ENCODE assay signal across 1 cellular context in the genomic region with DNA sequence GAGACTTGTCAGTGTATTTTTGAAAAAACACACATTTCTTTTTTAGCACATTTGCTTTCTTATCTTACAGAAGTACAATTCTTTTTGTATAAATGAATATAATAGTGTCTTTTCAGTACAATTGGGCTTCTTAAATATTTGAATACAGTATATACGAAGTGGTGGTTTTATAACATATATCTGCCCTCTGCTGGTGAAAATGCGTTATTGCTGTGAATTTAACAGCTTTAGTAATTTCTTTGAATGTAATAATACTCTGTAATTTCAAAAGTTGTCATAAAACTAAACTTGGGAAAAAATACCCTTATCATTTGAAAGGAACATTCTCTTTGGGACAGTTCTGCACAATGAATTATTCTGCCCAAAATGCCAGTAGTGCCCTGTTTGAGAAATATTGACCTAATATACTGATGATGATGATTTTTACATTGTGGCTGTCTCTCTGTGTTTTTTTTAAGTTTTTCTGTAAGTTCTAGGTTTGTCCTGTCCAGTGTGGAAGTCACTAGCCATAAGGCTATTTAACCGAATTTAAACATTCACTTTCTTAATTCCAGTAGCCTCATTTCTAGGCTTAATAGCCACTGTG.
TF ChIP-seq lines count a peak whose summit lies in the region.

No MANE protein-coding gene starts in this region.

TF ChIP-seq in WTC11, 78 proteins besides CTCF, POLR2A, EP300 and RAD21 (continued from another document):
- TF ChIP-seq, protein P1, sequence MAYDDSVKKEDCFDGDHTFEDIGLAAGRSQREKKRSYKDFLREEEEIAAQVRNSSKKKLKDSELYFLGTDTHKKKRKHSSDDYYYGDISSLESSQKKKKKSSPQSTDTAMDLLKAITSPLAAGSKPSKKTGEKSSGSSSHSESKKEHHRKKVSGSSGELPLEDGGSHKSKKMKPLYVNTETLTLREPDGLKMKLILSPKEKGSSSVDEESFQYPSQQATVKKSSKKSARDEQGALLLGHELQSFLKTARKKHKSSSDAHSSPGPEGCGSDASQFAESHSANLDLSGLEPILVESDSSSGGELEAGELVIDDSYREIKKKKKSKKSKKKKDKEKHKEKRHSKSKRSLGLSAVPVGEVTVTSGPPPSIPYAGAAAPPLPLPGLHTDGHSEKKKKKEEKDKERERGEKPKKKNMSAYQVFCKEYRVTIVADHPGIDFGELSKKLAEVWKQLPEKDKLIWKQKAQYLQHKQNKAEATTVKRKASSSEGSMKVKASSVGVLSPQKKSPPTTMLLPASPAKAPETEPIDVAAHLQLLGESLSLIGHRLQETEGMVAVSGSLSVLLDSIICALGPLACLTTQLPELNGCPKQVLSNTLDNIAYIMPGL (CRISPR knock-in tag; IDR thresholded peaks at IDR 0.05) = no peak
